In genomic region chr6:5084192-5084786, GRCh38 we compare ENCODE assay signal across 8 cellular contexts. TPM values are rescaled to one million over a fixed set of nuclear protein-coding genes. Genes with fewer than 3 reads are reported as not detected.
DNase-seq lines count a peak whose midpoint lies in the region; ATAC-seq, FAIRE-seq and TF ChIP-seq lines count a peak whose summit lies in the region.

No MANE protein-coding gene starts in this region.

- H3K36me3 ChIP-seq in K562 (ENCODE audit: control insufficient read depth, insufficient read depth, low read length) (no peaks in the 10 kb centered on the region), liver (ENCODE audit: control insufficient read depth in 4 of 4, insufficient read depth in 3 of 4, low read depth in 1 of 4, low read length in 3 of 4) (no peaks in the 10 kb centered on the region), tibial artery (no peaks in the 10 kb centered on the region)

- peak overlapping the region; percentile 71 for H3K4me2 ChIP-seq in K562 (ENCODE audit: insufficient read depth, low read length)

- TF ChIP-seq CTCF in K562 (IDR thresholded peaks at IDR 0.05 in 2 of 3, conservative IDR thresholded peaks at IDR 0.05 in 1 of 3; ENCODE audit: insufficient read depth in 2 of 3, low read depth in 1 of 3, low read length in 3 of 3) (no peak), liver (IDR thresholded peaks at IDR 0.05; ENCODE audit: low read depth, low read length, missing input control) (no peak), tibial artery (IDR thresholded peaks at IDR 0.05) (no peak)

- TF ChIP-seq POLR2A in K562 (conservative IDR thresholded peaks at IDR 0.05), result no peak

- in situ Hi-C loops in K562 (cut with MboI), result no loop called here

- H3K27me3 ChIP-seq in K562 (ENCODE audit: control insufficient read depth in 2 of 2, insufficient read depth in 2 of 2, low read length in 2 of 2), result peaks cover 17 to 39% of the 10 kb centered on the region in 2 experiments; a peak in 3 of 5 replicates
- H3K27me3 ChIP-seq in liver (ENCODE audit: control insufficient read depth in 4 of 4, insufficient read depth in 4 of 4, low read length in 3 of 4), result no peaks in the 10 kb centered on the region
- no peaks in the 10 kb centered on the region for H3K27me3 ChIP-seq in tibial artery

- H3K79me2 ChIP-seq in K562 (ENCODE audit: control insufficient read depth, insufficient read depth, low read length), result no peaks in the 10 kb centered on the region

- peak; percentile 21 to 81 (median 62) for DNase-seq in K562 (ENCODE audit: extremely low read depth in 1 of 4, low spot score in 3 of 4)
- peak; percentile 43 to 85 for DNase-seq in tibial artery
- DNase-seq in NCI-H2171 (lab: John Stamatoyannopoulos, UW), result no peak
- DNase-seq in NCI-H187 (lab: John Stamatoyannopoulos, UW), result no peak
- no peak for DNase-seq in germinal center (ENCODE audit: low spot score)

- H3K4me1 ChIP-seq in K562 (replicated peaks in 1 of 2; ENCODE audit: control insufficient read depth in 2 of 2, insufficient read depth in 2 of 2, low read length in 2 of 2) (peaks cover 5 to 23% of the 10 kb centered on the region in 2 experiments; a peak in 3 of 5 replicates), liver (ENCODE audit: control insufficient read depth in 4 of 4, insufficient read depth in 4 of 4, low read length in 3 of 4) (peaks cover 0 to 14% (median 13%) of the 10 kb centered on the region in 4 donors), tibial artery (peaks cover 0 to 15% (median 11%) of the 10 kb centered on the region in 4 donors)

- H4K20me1 ChIP-seq in K562 (replicated peaks; ENCODE audit: control insufficient read depth, insufficient read depth, low read length), result no peaks in the 10 kb centered on the region

- no peak for TF ChIP-seq RAD21 in K562 (CRISPR knock-in tag; conservative IDR thresholded peaks at IDR 0.05 in 1 of 2, IDR thresholded peaks at IDR 0.05 in 1 of 2)
- no peak for TF ChIP-seq RAD21 in liver (IDR thresholded peaks at IDR 0.05)

- intact Hi-C loops in K562 (cut with micrococcal nuclease) (no loop called here), tibial artery (cut with DNase I; ENCODE audit: low total_unique reads) (loop anchor here (10.0 kb wide), 1 partner anchor 681 kb away; no protein-coding TSS in a partner anchor)

- H3K9me1 ChIP-seq in K562 (ENCODE audit: control insufficient read depth, insufficient read depth, low read length), result no peaks in the 10 kb centered on the region

- ATAC-seq in GM19043 (IDR thresholded peaks at IDR 0.05; ENCODE audit: low read depth, unreplicated experiment), result peak; percentile 21
- peak; percentile 37 for ATAC-seq in HG03135 (IDR thresholded peaks at IDR 0.05; ENCODE audit: unreplicated experiment)
- ATAC-seq in K562, result peak; percentile 61

- BruUV-seq in K562 (replicated peaks; lab: Mats Ljungman, UMichigan), result no TSS peak

- peak overlapping the region; percentile 77 for H2AFZ ChIP-seq in K562 (ENCODE audit: low read depth, low read length)

- H3K27ac ChIP-seq in K562 (ENCODE audit: extremely low read depth, low read depth, low read length), result no peak overlapping the region
- peak overlapping the region; percentile 75 to 90 for H3K27ac ChIP-seq in liver (ENCODE audit: low read depth in 1 of 2, low read length in 2 of 2)
- peak overlapping the region; percentile 86 to 91 for H3K27ac ChIP-seq in tibial artery

- no peak for FAIRE-seq in K562 (lab: Jason Lieb, UNC)

- POLR2A ChIA-PET in K562 (lab: Yijun Ruan, JAX), result no interaction called here

- no peak for TF ChIP-seq EP300 in K562 (IDR thresholded peaks at IDR 0.05; ENCODE audit: low read length)

- no peaks in the 10 kb centered on the region for H3K9me3 ChIP-seq in K562 (replicated peaks; ENCODE audit: control insufficient read depth, insufficient read depth, low read depth, low read length)
- no peaks in the 10 kb centered on the region for H3K9me3 ChIP-seq in liver (ENCODE audit: control insufficient read depth in 4 of 4, low read length in 3 of 4)
- H3K9me3 ChIP-seq in tibial artery, result no peaks in the 10 kb centered on the region

- H3K9ac ChIP-seq in K562 (ENCODE audit: insufficient read depth in 1 of 2, low read depth in 2 of 2, low read length in 2 of 2), result peak overlapping the region; percentile 56 to 69; a peak in 3 of 4 replicates
- H3K9ac ChIP-seq in liver (ENCODE audit: low read depth in 1 of 2, low read length in 2 of 2), result peak overlapping the region; percentile 41 to 74

- H3K4me3 ChIP-seq in K562, result peak overlapping the region; percentile 42
- H3K4me3 ChIP-seq in liver (ENCODE audit: low read depth in 1 of 3, low read length in 3 of 3), result peak overlapping the region; percentile 56 to 71 (median 69)
- H3K4me3 ChIP-seq in tibial artery, result peak overlapping the region; percentile 65 to 85

- CTCF ChIA-PET in K562 (lab: Yijun Ruan, JAX; ENCODE audit: low intra/inter-chr PET ratio), result no interaction called here

- WGBS in K562 (ENCODE audit: insufficient coverage, low coverage, missing lambda C conversion rate), result 5% methylated on average over 35 of the region's 66 CpGs
- WGBS in liver, result 4% methylated on average over 66 of the region's 66 CpGs

TF ChIP-seq in K562, 482 proteins besides CTCF, POLR2A, EP300 and RAD21 (continues in another document):
- TF ChIP-seq EHMT2 (IDR thresholded peaks at IDR 0.05) (no peak), POLR2AphosphoS5 (IDR thresholded peaks at IDR 0.05; ENCODE audit: control insufficient read depth, insufficient read depth, low read depth, low read length) (no peak), SNIP1 (IDR thresholded peaks at IDR 0.05; ENCODE audit: low read depth) (no peak), RUNX1 (IDR thresholded peaks at IDR 0.05; ENCODE audit: low read depth) (no peak), RBFOX2 (IDR thresholded peaks at IDR 0.05; ENCODE audit: low read depth, low read length) (no peak), FOXJ2 (tag; IDR thresholded peaks at IDR 0.05) (no peak)

TF ChIP-seq in liver, 16 proteins besides CTCF, POLR2A, EP300 and RAD21:
- TF ChIP-seq, protein P1, sequence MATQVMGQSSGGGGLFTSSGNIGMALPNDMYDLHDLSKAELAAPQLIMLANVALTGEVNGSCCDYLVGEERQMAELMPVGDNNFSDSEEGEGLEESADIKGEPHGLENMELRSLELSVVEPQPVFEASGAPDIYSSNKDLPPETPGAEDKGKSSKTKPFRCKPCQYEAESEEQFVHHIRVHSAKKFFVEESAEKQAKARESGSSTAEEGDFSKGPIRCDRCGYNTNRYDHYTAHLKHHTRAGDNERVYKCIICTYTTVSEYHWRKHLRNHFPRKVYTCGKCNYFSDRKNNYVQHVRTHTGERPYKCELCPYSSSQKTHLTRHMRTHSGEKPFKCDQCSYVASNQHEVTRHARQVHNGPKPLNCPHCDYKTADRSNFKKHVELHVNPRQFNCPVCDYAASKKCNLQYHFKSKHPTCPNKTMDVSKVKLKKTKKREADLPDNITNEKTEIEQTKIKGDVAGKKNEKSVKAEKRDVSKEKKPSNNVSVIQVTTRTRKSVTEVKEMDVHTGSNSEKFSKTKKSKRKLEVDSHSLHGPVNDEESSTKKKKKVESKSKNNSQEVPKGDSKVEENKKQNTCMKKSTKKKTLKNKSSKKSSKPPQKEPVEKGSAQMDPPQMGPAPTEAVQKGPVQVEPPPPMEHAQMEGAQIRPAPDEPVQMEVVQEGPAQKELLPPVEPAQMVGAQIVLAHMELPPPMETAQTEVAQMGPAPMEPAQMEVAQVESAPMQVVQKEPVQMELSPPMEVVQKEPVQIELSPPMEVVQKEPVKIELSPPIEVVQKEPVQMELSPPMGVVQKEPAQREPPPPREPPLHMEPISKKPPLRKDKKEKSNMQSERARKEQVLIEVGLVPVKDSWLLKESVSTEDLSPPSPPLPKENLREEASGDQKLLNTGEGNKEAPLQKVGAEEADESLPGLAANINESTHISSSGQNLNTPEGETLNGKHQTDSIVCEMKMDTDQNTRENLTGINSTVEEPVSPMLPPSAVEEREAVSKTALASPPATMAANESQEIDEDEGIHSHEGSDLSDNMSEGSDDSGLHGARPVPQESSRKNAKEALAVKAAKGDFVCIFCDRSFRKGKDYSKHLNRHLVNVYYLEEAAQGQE (IDR thresholded peaks at IDR 0.05), result no peak
- peak; percentile 42 for TF ChIP-seq YY1 (IDR thresholded peaks at IDR 0.05)
- no peak for TF ChIP-seq RXRA (IDR thresholded peaks at IDR 0.05)

RNA-seq across cellular contexts. Expression of gene PPP1R3G, which starts 0.9 kb away (rescaled TPM):
- total RNA-seq in K562 (2011; cell fraction: chromatin; rRNA removed; ENCODE audit: low replicate concordance), result 0.37 TPM in 1 of 2 replicates, not detected in the other
- 0.50 and 0.53 TPM in 2 replicates for total RNA-seq in K562 (2011; cell fraction: nucleolus; rRNA removed)
- total RNA-seq in K562 (2011; cell fraction: nucleoplasm; rRNA removed), result 0.29 and 0.46 TPM in 2 replicates
- 0.08 TPM in 1 of 2 replicates, not detected in the other for total RNA-seq in K562 (2014; rRNA removed)
- not detected in 2 replicates for total RNA-seq in K562 (2014; rRNA removed; fragmentation: Illumina TruSeq; extraction: Trizol)
- total RNA-seq in K562 (2015; rRNA removed; fragmentation: Illumina TruSeq; extraction: Trizol), result not detected in 2 replicates
- 0.04 TPM in 2 replicates for total RNA-seq in K562 (2021)
- 0.13 and 0.35 TPM in 2 replicates for polyA plus RNA-seq in K562 (2011; rRNA removed)
- polyA plus RNA-seq in K562 (2011; cell fraction: cytosol; rRNA removed), result 0.35 and 0.51 TPM in 2 replicates
- 0.17 and 0.28 TPM in 2 replicates for polyA plus RNA-seq in K562 (2011; cell fraction: nucleus; rRNA removed)
- polyA plus RNA-seq in K562 (2012), result 0.21 TPM in 2 replicates
- polyA plus RNA-seq in K562 (2014; fragmentation: Illumina TruSeq; extraction: Trizol), result 0.01 and 0.03 TPM in 2 replicates
- polyA plus RNA-seq in K562 (2014; fragmentation: Nextera tagmentation; extraction: Ambion mirVana), result under 1 TPM in 1 of 2 experiments, not detected in 1; 0.01 TPM
- polyA plus RNA-seq in K562 (2014; rRNA removed), result 0.01 TPM in 2 replicates
- 0.21 and 0.27 TPM in 2 replicates for polyA minus RNA-seq in K562 (2011; rRNA and poly(A)+ RNA removed)
- 0.38 and 1.2 TPM in 2 replicates for polyA minus RNA-seq in K562 (2011; cell fraction: cytosol; rRNA and poly(A)+ RNA removed)
- polyA minus RNA-seq in K562 (2011; cell fraction: nucleus; rRNA and poly(A)+ RNA removed), result 0.27 and 1.00 TPM in 2 replicates
- 1 to 10 TPM in 1 of 2 donors, under 1 TPM in 1; 0.33 to 3.0 TPM for total RNA-seq in liver
- polyA plus RNA-seq in liver, result under 1 TPM; 0.25 to 0.61 TPM

Comparison
In these comparisons a context has a peak if more than half of its experiments do, and no peak if none do; other contexts are left out.
1. DNase-seq: peak in K562 (4 of 4) and tibial artery (2 of 2); none in NCI-H2171 (single experiment), NCI-H187 (0 of 2) and germinal center (single experiment).
2. Peak in every context shown above with its lines, with median percentiles within 50 percentile points of each other: ATAC-seq and H3K4me3 ChIP-seq.